ENCODE assay signal across 8 cellular contexts in the genomic region with DNA sequence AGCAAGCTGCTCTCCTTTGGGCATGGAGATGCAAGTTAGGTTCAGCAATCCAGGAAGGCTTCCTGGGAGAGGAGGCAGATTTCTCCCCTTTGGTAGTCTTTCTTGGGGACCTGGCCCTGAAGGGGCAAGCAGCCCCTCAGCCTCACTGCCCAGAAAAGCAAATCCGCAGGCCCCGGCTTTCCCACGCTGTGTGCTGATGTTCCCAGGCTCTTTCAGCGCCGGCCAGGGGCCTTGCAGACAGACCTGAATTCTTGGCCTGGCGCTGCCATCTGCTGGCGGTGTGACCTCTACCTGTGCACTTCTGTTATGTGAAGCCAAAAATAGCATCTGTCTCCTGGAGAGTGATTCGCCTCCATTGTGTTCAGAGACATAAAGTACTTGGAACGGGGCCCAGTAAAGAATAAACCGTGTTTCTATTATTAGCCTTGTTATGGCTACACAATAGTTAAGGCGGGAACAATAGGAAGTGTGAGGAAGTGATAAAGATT.
A peak's percentile ranks its signal among the peaks of the same experiment; 100 is the strongest.
DNase-seq lines count a peak whose midpoint lies in the region; ATAC-seq and TF ChIP-seq lines count a peak whose summit lies in the region.

No MANE protein-coding gene starts in this region.

- peaks cover 0 to 15% (median 0%) of the 10 kb centered on the region in 11 experiments; a peak in 3 of 22 replicates for H4K20me1 ChIP-seq in BLaER1 treated with 17β-estradiol and CSF1 and Interleukin-3, amounts not matched to agents 10 nM and 100 nM

- H3K27ac ChIP-seq in BLaER1 treated with 17β-estradiol and CSF1 and Interleukin-3, amounts not matched to agents 10 nM and 100 nM = peak overlapping the region in 2 of 11 experiments; percentile 44 to 50; a peak in 3 of 22 replicates
- peak overlapping the region in 1 of 4 donors; percentile 40 for H3K27ac ChIP-seq in body of pancreas

- H3K9ac ChIP-seq in BLaER1 treated with 17β-estradiol and CSF1 and Interleukin-3, amounts not matched to agents 10 nM and 100 nM = peak overlapping the region in 6 of 11 experiments; percentile 46 to 68 (median 50); a peak in 5 of 22 replicates

- peaks cover 0 to 17% (median 0%) of the 10 kb centered on the region in 11 experiments; a peak in 3 of 22 replicates for H3K27me3 ChIP-seq in BLaER1 treated with 17β-estradiol and CSF1 and Interleukin-3, amounts not matched to agents 10 nM and 100 nM
- no peaks in the 10 kb centered on the region for H3K27me3 ChIP-seq in body of pancreas

- 5% methylated on average over 6 to 11 of the region's 11 CpGs for WGBS in body of pancreas, 2 donors

- H3K4me2 ChIP-seq in BLaER1 treated with 17β-estradiol and CSF1 and Interleukin-3, amounts not matched to agents 10 nM and 100 nM = peak overlapping the region; percentile 82 to 93 (median 88)

- TF ChIP-seq POLR2A in body of pancreas (IDR thresholded peaks at IDR 0.05) = no peak

- H3K4me3 ChIP-seq in BLaER1 treated with 17β-estradiol and CSF1 and Interleukin-3, amounts not matched to agents 10 nM and 100 nM = no peak overlapping the region
- H3K4me3 ChIP-seq in body of pancreas = no peak overlapping the region

- peak; percentile 39 to 74 (median 60) for TF ChIP-seq CTCF in body of pancreas (IDR thresholded peaks at IDR 0.05)

- peak; percentile 76 for ATAC-seq in body of pancreas
- ATAC-seq in GM18861 (IDR thresholded peaks at IDR 0.05; ENCODE audit: unreplicated experiment) = no peak
- no peak for ATAC-seq in HG03175 (IDR thresholded peaks at IDR 0.05; ENCODE audit: unreplicated experiment)

- H3K4me1 ChIP-seq in BLaER1 treated with 17β-estradiol and CSF1 and Interleukin-3, amounts not matched to agents 10 nM and 100 nM = peaks cover 18 to 30% (median 27%) of the 10 kb centered on the region in 10 experiments
- H3K4me1 ChIP-seq in body of pancreas = peaks cover 4% of the 10 kb centered on the region

- intact Hi-C loops in body of pancreas (cut with DNase I) = no loop called here

- peaks cover 0 to 9% (median 0%) of the 10 kb centered on the region in 11 experiments; a peak in 2 of 22 replicates for H3K9me3 ChIP-seq in BLaER1 treated with 17β-estradiol and CSF1 and Interleukin-3, amounts not matched to agents 10 nM and 100 nM (replicated peaks in 1 of 11)
- H3K9me3 ChIP-seq in body of pancreas = no peaks in the 10 kb centered on the region

- no peaks in the 10 kb centered on the region for H3K36me3 ChIP-seq in BLaER1 treated with 17β-estradiol and CSF1 and Interleukin-3, amounts not matched to agents 10 nM and 100 nM
- no peaks in the 10 kb centered on the region for H3K36me3 ChIP-seq in body of pancreas (replicated peaks in 1 of 2; ENCODE audit: insufficient read depth in 1 of 2, low read depth in 2 of 2)

- DNase-seq in HPDE6-E6E7 (ENCODE audit: extremely low spot score) (peak; percentile 69), NCI-H69 (lab: John Stamatoyannopoulos, UW) (peak; percentile 95), body of pancreas (peak; percentile 73 to 84 (median 82)), iris pigment epithelial cell (ENCODE audit: low read depth) (peak; percentile 68)
- peak; percentile 4 to 19 (median 5) for DNase-seq in stimulated activated CD4-positive, alpha-beta T cell treated with anti-CD3 and anti-CD28 coated beads, TNF-alpha, amount 100 ng/mL, for 48 hours (ENCODE audit: low read depth in 3 of 3)

Comparison
In these comparisons a context has a peak if more than half of its experiments do, and no peak if none do; other contexts are left out.
1. DNase-seq: peak in every context shown above with its lines; median percentile 95 in NCI-H69; 82 in body of pancreas; 69 in HPDE6-E6E7; 68 in iris pigment epithelial cell; 5 in stimulated activated CD4-positive, alpha-beta T cell treated with anti-CD3 and anti-CD28 coated beads, TNF-alpha, amount 100 ng/mL, for 48 hours.